Comparison of ENCODE assay signal across 8 cellular contexts in genomic region chr17:41811549-41812175, GRCh38.
A peak's percentile ranks its signal among the peaks of the same experiment; 100 is the strongest.
DNase-seq lines count a peak whose midpoint lies in the region; ATAC-seq and TF ChIP-seq lines count a peak whose summit lies in the region.

A gene with protein sequence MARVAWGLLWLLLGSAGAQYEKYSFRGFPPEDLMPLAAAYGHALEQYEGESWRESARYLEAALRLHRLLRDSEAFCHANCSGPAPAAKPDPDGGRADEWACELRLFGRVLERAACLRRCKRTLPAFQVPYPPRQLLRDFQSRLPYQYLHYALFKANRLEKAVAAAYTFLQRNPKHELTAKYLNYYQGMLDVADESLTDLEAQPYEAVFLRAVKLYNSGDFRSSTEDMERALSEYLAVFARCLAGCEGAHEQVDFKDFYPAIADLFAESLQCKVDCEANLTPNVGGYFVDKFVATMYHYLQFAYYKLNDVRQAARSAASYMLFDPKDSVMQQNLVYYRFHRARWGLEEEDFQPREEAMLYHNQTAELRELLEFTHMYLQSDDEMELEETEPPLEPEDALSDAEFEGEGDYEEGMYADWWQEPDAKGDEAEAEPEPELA (minus strand): TSS chr17:41811949. CDS start chr17:41811915, 34 bp downstream.

- peak; percentile 74 for DNase-seq in NCI-H774 (lab: John Stamatoyannopoulos, UW)
- DNase-seq in activated CD8-positive, alpha-beta memory T cell treated with anti-CD3 and anti-CD28 coated beads for 4 hours (ENCODE audit: low read depth in 2 of 2) = peak; percentile 18 to 39
- DNase-seq in effector memory CD8-positive, alpha-beta T cell = peak; percentile 65 to 82 (median 71)
- peak; percentile 67 for DNase-seq in medulla oblongata (ENCODE audit: extremely low spot score)
- peak; percentile 44 to 61 (median 58) for DNase-seq in stimulated activated CD4-positive, alpha-beta T cell treated with anti-CD3 and anti-CD28 coated beads, TNF-alpha, amount 100 ng/mL, for 4 hours (ENCODE audit: low read depth in 3 of 3)
- no peak for DNase-seq in NCI-H1048 (lab: John Stamatoyannopoulos, UW)

- H3K27me3 Mint-ChIP-seq in effector memory CD8-positive, alpha-beta T cell = no peaks in the 10 kb centered on the region

- H3K4me1 Mint-ChIP-seq in effector memory CD8-positive, alpha-beta T cell (ENCODE audit: low read depth in 2 of 2) = peaks cover 23 to 31% of the 10 kb centered on the region in 2 donors

- peaks cover 14% of the 10 kb centered on the region for H3K36me3 Mint-ChIP-seq in effector memory CD8-positive, alpha-beta T cell (ENCODE audit: insufficient read depth)

- H3K27ac Mint-ChIP-seq in effector memory CD8-positive, alpha-beta T cell = peak within 1 kb of the TSS; percentile 69 to 75

- H3K4me3 Mint-ChIP-seq in effector memory CD8-positive, alpha-beta T cell = peak within 1 kb of the TSS; percentile 96 to 98

- peak; percentile 86 for TF ChIP-seq CTCF in GM12874 (IDR thresholded peaks at IDR 0.05; ENCODE audit: insufficient read depth, low read depth, low read length)

- ATAC-seq in HG03432 (IDR thresholded peaks at IDR 0.05; ENCODE audit: unreplicated experiment) = peak; percentile 75
- peak; percentile 90 for ATAC-seq in effector memory CD8-positive, alpha-beta T cell (replicated peaks)

- no peaks in the 10 kb centered on the region for H3K9me3 Mint-ChIP-seq in effector memory CD8-positive, alpha-beta T cell
